Comparison of ENCODE assay signal across 8 cellular contexts in the genomic region with DNA sequence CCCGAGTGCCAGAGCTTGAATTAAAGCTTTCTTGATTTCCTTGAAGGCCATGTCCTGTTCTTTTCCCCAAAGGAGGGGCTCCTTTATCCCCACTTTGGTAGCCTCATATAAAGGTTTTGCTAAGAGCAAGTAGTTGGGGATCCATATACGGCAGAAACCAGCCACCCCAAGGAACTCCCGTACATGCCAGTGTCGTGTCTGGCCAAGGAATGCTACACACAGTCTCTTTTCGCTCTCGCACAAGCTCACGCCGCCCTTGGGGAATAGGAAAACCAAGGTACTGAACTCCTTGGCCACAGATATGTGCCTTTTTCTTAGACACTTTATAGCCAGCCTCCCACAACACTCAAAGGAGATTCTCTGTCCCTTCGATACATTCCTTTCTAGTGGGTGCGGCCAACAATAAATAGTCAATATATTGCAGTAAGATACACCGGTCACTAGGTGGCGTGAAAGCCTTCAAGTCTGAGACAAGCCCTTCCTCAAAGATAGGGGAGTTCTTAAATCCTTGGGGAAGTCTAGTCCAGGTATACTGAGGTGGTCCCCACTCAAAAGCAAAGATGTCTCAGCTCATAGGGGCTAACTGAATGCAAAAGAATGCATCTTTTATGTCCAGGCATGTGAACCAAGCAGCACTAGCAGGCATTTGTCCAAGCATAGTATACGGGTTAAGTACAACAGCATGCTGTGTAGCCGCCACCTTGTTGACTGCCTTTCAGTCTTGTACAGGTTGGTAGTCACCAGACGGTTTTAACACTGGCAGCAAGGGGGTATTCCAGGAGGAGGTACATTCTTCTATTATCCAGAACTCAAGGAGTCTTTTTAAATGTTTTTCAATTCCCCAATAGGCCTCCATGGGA. TPM values are rescaled to one million over a fixed set of nuclear protein-coding genes. Genes with fewer than 3 reads are reported as not detected.
DNase-seq lines count a peak whose midpoint lies in the region; ATAC-seq and TF ChIP-seq lines count a peak whose summit lies in the region.

No MANE protein-coding gene starts in this region.

- TF ChIP-seq RAD21 in liver (IDR thresholded peaks at IDR 0.05) = peak; percentile 76 to 84

- CTCF ChIA-PET in PC-3 (lab: Charles Lee) = no interaction called here

- no peaks in the 10 kb centered on the region for H3F3A ChIP-seq in PC-3 (ENCODE audit: low read length, unreplicated experiment)

- H3K79me2 ChIP-seq in PC-3 (ENCODE audit: low read length) = no peaks in the 10 kb centered on the region

- H3K9me2 ChIP-seq in PC-3 (replicated peaks; ENCODE audit: low read length) = no peaks in the 10 kb centered on the region

- H3K4me3 ChIP-seq in PC-3 (ENCODE audit: low read length) (no peak overlapping the region; the same call in 1 of the 2 replicates), liver (ENCODE audit: low read depth in 1 of 3, low read length in 3 of 3) (no peak overlapping the region), tibial nerve (no peak overlapping the region)

- H3K27me3 ChIP-seq in PC-3 (ENCODE audit: low read length) (peaks cover 40% of the 10 kb centered on the region), liver (ENCODE audit: control insufficient read depth in 4 of 4, insufficient read depth in 4 of 4, low read length in 3 of 4) (no peaks in the 10 kb centered on the region), tibial nerve (peaks cover 0 to 5% of the 10 kb centered on the region in 2 donors)

- WGBS in liver = 34% methylated on average over 15 of the region's 15 CpGs
- 35 to 40% methylated on average over 15 of the region's 15 CpGs for WGBS in tibial nerve, 2 donors

- H3K9me3 ChIP-seq in PC-3 (ENCODE audit: low read length) (no peaks in the 10 kb centered on the region), liver (ENCODE audit: control insufficient read depth in 4 of 4, low read length in 3 of 4) (no peaks in the 10 kb centered on the region), tibial nerve (no peaks in the 10 kb centered on the region)

- TF ChIP-seq POLR2A in tibial nerve (IDR thresholded peaks at IDR 0.05) = no peak

- H3K4me2 ChIP-seq in PC-3 (ENCODE audit: low read length) = peak overlapping the region; percentile 66; the same call in 1 of the 2 replicates

- POLR2A ChIA-PET in PC-3 (lab: Charles Lee; ENCODE audit: unreplicated experiment) = no interaction called here

- no peaks in the 10 kb centered on the region; the same call in 1 of the 2 replicates for H3K4me1 ChIP-seq in PC-3 (ENCODE audit: insufficient read depth, low read length)
- H3K4me1 ChIP-seq in liver (ENCODE audit: control insufficient read depth in 4 of 4, insufficient read depth in 4 of 4, low read length in 3 of 4) = peaks cover 6 to 25% (median 10%) of the 10 kb centered on the region in 4 donors
- no peaks in the 10 kb centered on the region for H3K4me1 ChIP-seq in tibial nerve

- intact Hi-C loops in PC-3 (cut with micrococcal nuclease) = no loop called here

- H3K9ac ChIP-seq in PC-3 (ENCODE audit: low read length) (no peak overlapping the region), liver (ENCODE audit: low read depth in 1 of 2, low read length in 2 of 2) (no peak overlapping the region)

- H2AFZ ChIP-seq in PC-3 (ENCODE audit: low read length) = no peak overlapping the region

- no peak for TF ChIP-seq EP300 in tibial nerve (IDR thresholded peaks at IDR 0.05)

- H3K27ac ChIP-seq in PC-3 (ENCODE audit: low read length) (no peak overlapping the region), liver (ENCODE audit: low read depth in 1 of 2, low read length in 2 of 2) (no peak overlapping the region), tibial nerve (no peak overlapping the region)

- TF ChIP-seq CTCF in PC-3 (conservative IDR thresholded peaks at IDR 0.05; ENCODE audit: low read depth, low read length) (peak; percentile 74), liver (IDR thresholded peaks at IDR 0.05; ENCODE audit: low read depth, low read length, missing input control) (peak; percentile 59), tibial nerve (IDR thresholded peaks at IDR 0.05) (peak; percentile 39 to 61 (median 46))

- BruUV-seq in PC-3 (replicated peaks; lab: Mats Ljungman, UMichigan) = no TSS peak

- H3K36me3 ChIP-seq in PC-3 (ENCODE audit: low read depth, low read length) (no peaks in the 10 kb centered on the region), liver (ENCODE audit: control insufficient read depth in 4 of 4, insufficient read depth in 3 of 4, low read depth in 1 of 4, low read length in 3 of 4) (no peaks in the 10 kb centered on the region), tibial nerve (no peaks in the 10 kb centered on the region)

- peak; percentile 76 for ATAC-seq in PC-3
- ATAC-seq in GM21825 (IDR thresholded peaks at IDR 0.05; ENCODE audit: unreplicated experiment) = no peak

- no peaks in the 10 kb centered on the region for H4K20me1 ChIP-seq in PC-3 (ENCODE audit: low read length)

- DNase-seq in AG08396 (ENCODE audit: low spot score) = peak; percentile 38
- peak; percentile 3 for DNase-seq in GM04503 (ENCODE audit: low read depth)
- peak; percentile 5 for DNase-seq in HuH-7.5 (ENCODE audit: low spot score)
- DNase-seq in PC-3 = peak; percentile 65
- peak; percentile 15 for DNase-seq in central memory CD4-positive, alpha-beta T cell
- DNase-seq in tibial nerve (ENCODE audit: low spot score in 2 of 2) = no peak

TF ChIP-seq in liver, 16 proteins besides CTCF, POLR2A, EP300 and RAD21:
- TF ChIP-seq RXRA (IDR thresholded peaks at IDR 0.05) (no peak), HNF4A (conservative IDR thresholded peaks at IDR 0.05) (no peak), YY1 (IDR thresholded peaks at IDR 0.05) (no peak), FOXA2 (IDR thresholded peaks at IDR 0.05) (no peak), TAF1 (conservative IDR thresholded peaks at IDR 0.05) (no peak), GABPA (IDR thresholded peaks at IDR 0.05 in 1 of 2, conservative IDR thresholded peaks at IDR 0.05 in 1 of 2) (no peak), EGR1 (IDR thresholded peaks at IDR 0.05; ENCODE audit: low read depth in 2 of 2) (no peak), NR2F2 (IDR thresholded peaks at IDR 0.05) (no peak), FOXA1 (IDR thresholded peaks at IDR 0.05) (no peak), JUND (IDR thresholded peaks at IDR 0.05) (no peak)
- TF ChIP-seq, protein P1, sequence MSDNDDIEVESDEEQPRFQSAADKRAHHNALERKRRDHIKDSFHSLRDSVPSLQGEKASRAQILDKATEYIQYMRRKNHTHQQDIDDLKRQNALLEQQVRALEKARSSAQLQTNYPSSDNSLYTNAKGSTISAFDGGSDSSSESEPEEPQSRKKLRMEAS (IDR thresholded peaks at IDR 0.05) = no peak
- TF ChIP-seq, protein P2, sequence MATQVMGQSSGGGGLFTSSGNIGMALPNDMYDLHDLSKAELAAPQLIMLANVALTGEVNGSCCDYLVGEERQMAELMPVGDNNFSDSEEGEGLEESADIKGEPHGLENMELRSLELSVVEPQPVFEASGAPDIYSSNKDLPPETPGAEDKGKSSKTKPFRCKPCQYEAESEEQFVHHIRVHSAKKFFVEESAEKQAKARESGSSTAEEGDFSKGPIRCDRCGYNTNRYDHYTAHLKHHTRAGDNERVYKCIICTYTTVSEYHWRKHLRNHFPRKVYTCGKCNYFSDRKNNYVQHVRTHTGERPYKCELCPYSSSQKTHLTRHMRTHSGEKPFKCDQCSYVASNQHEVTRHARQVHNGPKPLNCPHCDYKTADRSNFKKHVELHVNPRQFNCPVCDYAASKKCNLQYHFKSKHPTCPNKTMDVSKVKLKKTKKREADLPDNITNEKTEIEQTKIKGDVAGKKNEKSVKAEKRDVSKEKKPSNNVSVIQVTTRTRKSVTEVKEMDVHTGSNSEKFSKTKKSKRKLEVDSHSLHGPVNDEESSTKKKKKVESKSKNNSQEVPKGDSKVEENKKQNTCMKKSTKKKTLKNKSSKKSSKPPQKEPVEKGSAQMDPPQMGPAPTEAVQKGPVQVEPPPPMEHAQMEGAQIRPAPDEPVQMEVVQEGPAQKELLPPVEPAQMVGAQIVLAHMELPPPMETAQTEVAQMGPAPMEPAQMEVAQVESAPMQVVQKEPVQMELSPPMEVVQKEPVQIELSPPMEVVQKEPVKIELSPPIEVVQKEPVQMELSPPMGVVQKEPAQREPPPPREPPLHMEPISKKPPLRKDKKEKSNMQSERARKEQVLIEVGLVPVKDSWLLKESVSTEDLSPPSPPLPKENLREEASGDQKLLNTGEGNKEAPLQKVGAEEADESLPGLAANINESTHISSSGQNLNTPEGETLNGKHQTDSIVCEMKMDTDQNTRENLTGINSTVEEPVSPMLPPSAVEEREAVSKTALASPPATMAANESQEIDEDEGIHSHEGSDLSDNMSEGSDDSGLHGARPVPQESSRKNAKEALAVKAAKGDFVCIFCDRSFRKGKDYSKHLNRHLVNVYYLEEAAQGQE (IDR thresholded peaks at IDR 0.05) = no peak
- TF ChIP-seq, protein P3, sequence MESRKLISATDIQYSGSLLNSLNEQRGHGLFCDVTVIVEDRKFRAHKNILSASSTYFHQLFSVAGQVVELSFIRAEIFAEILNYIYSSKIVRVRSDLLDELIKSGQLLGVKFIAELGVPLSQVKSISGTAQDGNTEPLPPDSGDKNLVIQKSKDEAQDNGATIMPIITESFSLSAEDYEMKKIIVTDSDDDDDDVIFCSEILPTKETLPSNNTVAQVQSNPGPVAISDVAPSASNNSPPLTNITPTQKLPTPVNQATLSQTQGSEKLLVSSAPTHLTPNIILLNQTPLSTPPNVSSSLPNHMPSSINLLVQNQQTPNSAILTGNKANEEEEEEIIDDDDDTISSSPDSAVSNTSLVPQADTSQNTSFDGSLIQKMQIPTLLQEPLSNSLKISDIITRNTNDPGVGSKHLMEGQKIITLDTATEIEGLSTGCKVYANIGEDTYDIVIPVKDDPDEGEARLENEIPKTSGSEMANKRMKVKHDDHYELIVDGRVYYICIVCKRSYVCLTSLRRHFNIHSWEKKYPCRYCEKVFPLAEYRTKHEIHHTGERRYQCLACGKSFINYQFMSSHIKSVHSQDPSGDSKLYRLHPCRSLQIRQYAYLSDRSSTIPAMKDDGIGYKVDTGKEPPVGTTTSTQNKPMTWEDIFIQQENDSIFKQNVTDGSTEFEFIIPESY (IDR thresholded peaks at IDR 0.05) = no peak
- TF ChIP-seq, protein P4, sequence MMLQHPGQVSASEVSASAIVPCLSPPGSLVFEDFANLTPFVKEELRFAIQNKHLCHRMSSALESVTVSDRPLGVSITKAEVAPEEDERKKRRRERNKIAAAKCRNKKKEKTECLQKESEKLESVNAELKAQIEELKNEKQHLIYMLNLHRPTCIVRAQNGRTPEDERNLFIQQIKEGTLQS (IDR thresholded peaks at IDR 0.05) = no peak

RNA-seq across cellular contexts. Expression of a gene that starts 57.8 kb away (rescaled TPM):
- total RNA-seq in PC-3 (2014; rRNA removed) (not detected in 2 replicates), liver (not detected), tibial nerve (not detected)
- not detected for polyA plus RNA-seq in liver

Comparison
In these comparisons a context has a peak if more than half of its experiments do, and no peak if none do; other contexts are left out.
1. DNase-seq: peak in AG08396 (single experiment), GM04503 (single experiment), HuH-7.5 (single experiment), PC-3 (single experiment) and central memory CD4-positive, alpha-beta T cell (single experiment); none in tibial nerve (0 of 2).
2. Peak in every context shown above with its lines, with median percentiles within 50 percentile points of each other: CTCF ChIP-seq.